14 cellular contexts compared by ENCODE assay signal in the genomic region with DNA sequence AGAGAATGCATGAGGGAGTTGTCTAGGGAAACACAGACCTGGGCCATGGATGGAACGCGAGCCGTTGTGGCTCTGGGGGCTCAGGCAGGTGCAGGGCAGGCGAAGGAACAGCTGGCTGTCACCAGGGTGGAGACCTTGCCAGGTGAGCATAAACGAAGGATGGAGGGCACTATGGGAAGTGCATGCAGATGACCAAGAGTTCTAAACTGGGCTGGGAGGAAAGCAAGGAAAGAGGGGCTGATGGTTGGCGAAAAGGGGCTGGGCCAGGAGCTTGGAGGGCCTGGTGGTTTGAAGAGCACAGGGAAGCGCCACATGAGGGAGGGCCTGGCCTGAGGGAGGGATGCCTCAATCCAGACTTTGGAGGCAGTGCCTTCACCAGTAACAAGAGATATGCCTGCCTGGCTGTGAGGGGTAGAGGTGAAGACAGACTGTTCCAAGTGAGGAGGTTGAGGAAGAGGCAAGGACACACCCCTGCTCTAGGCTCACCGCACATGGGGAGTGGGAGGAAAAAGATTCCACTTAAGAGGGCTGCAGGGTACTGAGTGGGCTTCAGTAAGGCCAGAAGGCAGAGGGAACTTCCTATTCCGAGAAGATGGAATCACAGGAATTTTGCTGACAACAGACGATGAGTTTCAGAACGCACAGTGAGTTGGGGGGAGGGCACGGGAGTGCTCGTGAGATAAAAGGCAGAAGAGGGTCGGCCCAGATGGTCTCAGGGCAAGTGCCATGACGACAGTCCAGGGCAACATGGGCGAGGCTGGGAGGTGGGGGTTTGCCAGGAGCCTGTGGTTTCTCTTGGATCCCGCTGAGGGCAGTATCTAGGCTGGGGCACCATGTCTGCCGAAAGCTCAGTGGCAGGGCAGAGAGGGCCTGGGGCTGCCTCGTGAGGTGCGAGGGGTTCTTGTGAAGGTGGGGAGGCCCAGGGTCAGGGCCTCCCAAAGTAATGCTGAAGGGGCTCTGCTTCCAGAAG. TPM values are rescaled to one million over a fixed set of nuclear protein-coding genes. Genes with fewer than 3 reads are reported as not detected.
DNase-seq lines count a peak whose midpoint lies in the region; ATAC-seq and TF ChIP-seq lines count a peak whose summit lies in the region.
"Had no signal": no experiment of that assay in that cellular context is flagged by ENCODE, and none has a peak within 500 bp of the region (broad histone marks: within the 10 kb centered on the region; RNA-seq: fewer than 3 reads in every experiment).

No MANE protein-coding gene starts in this region.

- intact Hi-C loops in cardiac septum (cut with DNase I), result no loop called here
- intact Hi-C loops in left ventricle myocardium inferior (cut with micrococcal nuclease), result no loop called here
- intact Hi-C loops in vagina (cut with DNase I), result no loop called here

- H3K9me3 ChIP-seq in left ventricle myocardium inferior (replicated peaks), result no peaks in the 10 kb centered on the region
- H3K9me3 ChIP-seq in vagina, result no peaks in the 10 kb centered on the region
- H3K9me3 ChIP-seq in effector memory CD4-positive, alpha-beta T cell (ENCODE audit: control insufficient read depth, low read length), result no peaks in the 10 kb centered on the region
- H3K9me3 ChIP-seq: BLaER1, body of pancreas, thoracic aorta had no signal

- TF ChIP-seq CTCF in left ventricle myocardium inferior (IDR thresholded peaks at IDR 0.05; ENCODE audit: borderline replicate concordance), result no peak
- TF ChIP-seq CTCF in chondrocyte (IDR thresholded peaks at IDR 0.05), result no peak
- TF ChIP-seq CTCF in vagina (IDR thresholded peaks at IDR 0.05), result no peak

- no peak overlapping the region for H3K4me3 ChIP-seq in left ventricle myocardium inferior
- H3K4me3 ChIP-seq in vagina, result no peak overlapping the region
- H3K4me3 ChIP-seq in effector memory CD4-positive, alpha-beta T cell (ENCODE audit: insufficient read depth, low read depth, low read length, poor library complexity, severe bottlenecking), result no peak overlapping the region
- H3K4me3 ChIP-seq: BLaER1, body of pancreas, thoracic aorta had no signal

- H3K27ac ChIP-seq in left ventricle myocardium inferior (replicated peaks) (no peak overlapping the region), vagina (peak overlapping the region; percentile 40)
- no peak overlapping the region for H3K27ac ChIP-seq in effector memory CD4-positive, alpha-beta T cell (ENCODE audit: insufficient read depth, low read length, poor library complexity, severe bottlenecking)
- H3K27ac ChIP-seq: BLaER1, body of pancreas, KMS-11, parathyroid adenoma, thoracic aorta had no signal

- H3K36me3 ChIP-seq in left ventricle myocardium inferior, result no peaks in the 10 kb centered on the region
- no peaks in the 10 kb centered on the region for H3K36me3 ChIP-seq in vagina
- no peaks in the 10 kb centered on the region for H3K36me3 ChIP-seq in effector memory CD4-positive, alpha-beta T cell (ENCODE audit: control insufficient read depth, insufficient read depth, low read length)
- H3K36me3 ChIP-seq: BLaER1, thoracic aorta had no signal

- TF ChIP-seq POLR2A in vagina (IDR thresholded peaks at IDR 0.05), result no peak

- no peak for ATAC-seq in GM21526 (IDR thresholded peaks at IDR 0.05; ENCODE audit: low FRiP score, unreplicated experiment)
- ATAC-seq: body of pancreas, PC-3 had no signal

- H3K4me3 Mint-ChIP-seq in chondrocyte (ENCODE audit: unreplicated experiment), result no peak overlapping the region

- H3K27me3 ChIP-seq in left ventricle myocardium inferior (ENCODE audit: low read depth), result no peaks in the 10 kb centered on the region
- no peaks in the 10 kb centered on the region for H3K27me3 ChIP-seq in vagina
- H3K27me3 ChIP-seq in effector memory CD4-positive, alpha-beta T cell (replicated peaks; ENCODE audit: control insufficient read depth, insufficient read depth, low read length, poor library complexity, severe bottlenecking), result no peaks in the 10 kb centered on the region
- H3K27me3 ChIP-seq: body of pancreas had no signal

- peak overlapping the region; percentile 58 for H3K27ac Mint-ChIP-seq in chondrocyte (ENCODE audit: unreplicated experiment)

- DNase-seq in cardiac septum (ENCODE audit: low spot score) (peak; percentile 67), left ventricle myocardium inferior (no peak), chondrocyte (ENCODE audit: low spot score) (peak; percentile 60), myocyte (ENCODE audit: low read depth) (peak; percentile 40), vagina (ENCODE audit: extremely low spot score in 2 of 2) (no peak), cerebellar cortex (ENCODE audit: low spot score) (no peak)
- DNase-seq in effector memory CD4-positive, alpha-beta T cell, result no peak
- DNase-seq: PC-3 had no signal

- peaks cover 72% of the 10 kb centered on the region for H3K4me1 ChIP-seq in left ventricle myocardium inferior
- peaks cover 66% of the 10 kb centered on the region for H3K4me1 ChIP-seq in vagina
- no peaks in the 10 kb centered on the region for H3K4me1 ChIP-seq in effector memory CD4-positive, alpha-beta T cell (ENCODE audit: control insufficient read depth, insufficient read depth, low read length, poor library complexity, severe bottlenecking)

- no peaks in the 10 kb centered on the region for H3K9me3 Mint-ChIP-seq in chondrocyte (ENCODE audit: low read depth)

- no peaks in the 10 kb centered on the region for H3K27me3 Mint-ChIP-seq in chondrocyte (ENCODE audit: low read depth)

- H3K4me1 Mint-ChIP-seq in chondrocyte (ENCODE audit: low read depth), result peaks cover 44% of the 10 kb centered on the region

- H3K36me3 Mint-ChIP-seq in chondrocyte (ENCODE audit: low read depth), result no peaks in the 10 kb centered on the region

RNA-seq across cellular contexts. Expression of a gene that starts 20.6 kb away (rescaled TPM):
- total RNA-seq in cardiac septum (9.7 TPM), left ventricle myocardium inferior (8.8 TPM), chondrocyte (9.4 to 22.0 TPM (median 9.9 TPM) in 3 replicates), myocyte (13.9 and 14.0 TPM in 2 replicates), vagina (50.6 TPM)
- polyA plus RNA-seq in myocyte (2012), result 40.0 TPM

RNA-seq across cellular contexts. Expression of a gene that starts 36.4 kb away (rescaled TPM):
- 17.5 TPM for total RNA-seq in cardiac septum
- total RNA-seq in left ventricle myocardium inferior, result 11.4 TPM
- total RNA-seq in chondrocyte, result 50.0 to 53.6 TPM (median 52.3 TPM) in 3 replicates
- 5.2 and 6.9 TPM in 2 replicates for total RNA-seq in myocyte
- polyA plus RNA-seq in myocyte (2012), result 23.1 TPM
- total RNA-seq in vagina, result 77.3 TPM

RNA-seq across cellular contexts. Expression of a gene that starts 45.1 kb away (rescaled TPM):
- 46.2 TPM for total RNA-seq in cardiac septum
- total RNA-seq in left ventricle myocardium inferior, result 65.6 TPM
- total RNA-seq in chondrocyte, result 307 to 312 TPM (median 310 TPM) in 3 replicates
- 8.9 and 15.7 TPM in 2 replicates for total RNA-seq in myocyte
- polyA plus RNA-seq in myocyte (2012), result 21.4 TPM
- 205 TPM for total RNA-seq in vagina
- total RNA-seq: PC-3 had no signal

Comparison
In these comparisons a context has a peak if more than half of its experiments do, and no peak if none do; other contexts are left out.
1. DNase-seq: peak in cardiac septum (single experiment), chondrocyte (single experiment) and myocyte (single experiment); none in left ventricle myocardium inferior (single experiment), vagina (0 of 2), effector memory CD4-positive, alpha-beta T cell (0 of 3) and cerebellar cortex (single experiment).